In genomic region chr3:55897573-55898224, GRCh38 we compare ENCODE assay signal across 9 cellular contexts.
DNase-seq lines count a peak whose midpoint lies in the region; ATAC-seq, FAIRE-seq and TF ChIP-seq lines count a peak whose summit lies in the region.
"Had no signal": no experiment of that assay in that cellular context is flagged by ENCODE, and none has a peak within 500 bp of the region (broad histone marks: within the 10 kb centered on the region; RNA-seq: fewer than 3 reads in every experiment).

No MANE protein-coding gene starts in this region.

- peak; percentile 50 for TF ChIP-seq CTCF in BJ (IDR thresholded peaks at IDR 0.05; ENCODE audit: insufficient read depth, low read depth, low read length)
- peak; percentile 23 for TF ChIP-seq CTCF in liver (IDR thresholded peaks at IDR 0.05; ENCODE audit: low read depth, low read length, missing input control)
- TF ChIP-seq CTCF in right atrium auricular region (IDR thresholded peaks at IDR 0.05): no peak

- no peaks in the 10 kb centered on the region for H3K36me3 ChIP-seq in BJ (ENCODE audit: control insufficient read depth, insufficient read depth, low read length)
- H3K36me3 ChIP-seq in adipocyte (ENCODE audit: control insufficient read depth, insufficient read depth, low read length, severe bottlenecking): no peaks in the 10 kb centered on the region
- no peaks in the 10 kb centered on the region for H3K36me3 ChIP-seq in liver (ENCODE audit: control insufficient read depth in 4 of 4, insufficient read depth in 3 of 4, low read depth in 1 of 4, low read length in 3 of 4)
- no peaks in the 10 kb centered on the region for H3K36me3 ChIP-seq in right atrium auricular region

- WGBS in liver: 40% methylated on average over 4 of the region's 4 CpGs

- H3K9ac ChIP-seq in adipocyte (ENCODE audit: low read length) (no peak overlapping the region), liver (ENCODE audit: low read depth in 1 of 2, low read length in 2 of 2) (no peak overlapping the region)

- TF ChIP-seq RAD21 in liver (IDR thresholded peaks at IDR 0.05): peak; percentile 59 to 66

- no peak for FAIRE-seq in HTR-8/SVneo (lab: Jason Lieb, UNC)

- peaks cover 3% of the 10 kb centered on the region; the same call in 1 of the 2 replicates for H3K27me3 ChIP-seq in BJ (ENCODE audit: control insufficient read depth, insufficient read depth, low read length)
- peaks cover 27% of the 10 kb centered on the region for H3K27me3 ChIP-seq in adipocyte (replicated peaks; ENCODE audit: control insufficient read depth, insufficient read depth, low read length)
- H3K27me3 ChIP-seq in liver (ENCODE audit: control insufficient read depth in 4 of 4, insufficient read depth in 4 of 4, low read length in 3 of 4): no peaks in the 10 kb centered on the region
- H3K27me3 ChIP-seq in right atrium auricular region: no peaks in the 10 kb centered on the region

- CTCF ChIA-PET in BJ (lab: Yijun Ruan, JAX): interaction anchor here (0.9 to 1.3 kb wide), 3 partner anchors 9 to 276 kb away, joined by 3 to 4 read pairs (median 3); no protein-coding TSS in a partner anchor

- no peak for DNase-seq in BJ (ENCODE audit: low read depth)
- peak; percentile 12 for DNase-seq in HTR-8/SVneo (ENCODE audit: insufficient read length, low spot score)
- DNase-seq in adipocyte (ENCODE audit: low read depth): peak; percentile 21
- no peak for DNase-seq in midbrain (lab: John Stamatoyannopoulos, UW)
- no peak for DNase-seq in right atrium auricular region (ENCODE audit: low spot score)
- DNase-seq: activated T-cell treated with anti-CD3 and anti-CD28 coated beads, Interleukin-2, amount 50 U/mL, for 48 hours had no signal

- H3K9me3 ChIP-seq in adipocyte (ENCODE audit: control insufficient read depth, low read length) (no peaks in the 10 kb centered on the region), liver (ENCODE audit: control insufficient read depth in 4 of 4, low read length in 3 of 4) (no peaks in the 10 kb centered on the region), right atrium auricular region (no peaks in the 10 kb centered on the region)

- H3K27ac ChIP-seq in liver (ENCODE audit: low read depth in 1 of 2, low read length in 2 of 2): no peak overlapping the region
- H3K27ac ChIP-seq in right atrium auricular region: no peak overlapping the region

- POLR2A ChIA-PET in BJ (lab: Charles Lee): no interaction called here

- H3K4me3 ChIP-seq in BJ (ENCODE audit: low read depth, low read length) (no peak overlapping the region), adipocyte (ENCODE audit: low read length) (no peak overlapping the region), liver (ENCODE audit: low read depth in 1 of 3, low read length in 3 of 3) (no peak overlapping the region), right atrium auricular region (no peak overlapping the region)

- H3K4me1 ChIP-seq in adipocyte (ENCODE audit: control insufficient read depth, insufficient read depth, low read length) (no peaks in the 10 kb centered on the region), liver (ENCODE audit: control insufficient read depth in 4 of 4, insufficient read depth in 4 of 4, low read length in 3 of 4) (no peaks in the 10 kb centered on the region), right atrium auricular region (no peaks in the 10 kb centered on the region)

- ATAC-seq in GM18498 (IDR thresholded peaks at IDR 0.05; ENCODE audit: unreplicated experiment): no peak
- no peak for ATAC-seq in GM19324 (IDR thresholded peaks at IDR 0.05; ENCODE audit: low FRiP score, unreplicated experiment)

TF ChIP-seq in liver, 16 proteins besides CTCF, POLR2A, EP300 and RAD21:
- TF ChIP-seq HNF4G (IDR thresholded peaks at IDR 0.05) (no peak), EGR1 (IDR thresholded peaks at IDR 0.05; ENCODE audit: low read depth in 2 of 2) (no peak), HNF4A (conservative IDR thresholded peaks at IDR 0.05) (no peak), ATF3 (IDR thresholded peaks at IDR 0.05) (no peak), REST (IDR thresholded peaks at IDR 0.05) (no peak), YY1 (IDR thresholded peaks at IDR 0.05) (no peak), FOXA1 (IDR thresholded peaks at IDR 0.05) (no peak), RXRA (IDR thresholded peaks at IDR 0.05) (no peak), SP1 (IDR thresholded peaks at IDR 0.05) (no peak)

Comparison
In these comparisons a context has a peak if more than half of its experiments do, and no peak if none do; other contexts are left out.
1. DNase-seq: peak in HTR-8/SVneo (single experiment) and adipocyte (single experiment); none in BJ (single experiment), midbrain (single experiment) and right atrium auricular region (single experiment).
2. CTCF ChIP-seq: peak in BJ (single experiment) and liver (single experiment); none in right atrium auricular region (0 of 2).